ENCODE assay signal across 16 cellular contexts in the genomic region with DNA sequence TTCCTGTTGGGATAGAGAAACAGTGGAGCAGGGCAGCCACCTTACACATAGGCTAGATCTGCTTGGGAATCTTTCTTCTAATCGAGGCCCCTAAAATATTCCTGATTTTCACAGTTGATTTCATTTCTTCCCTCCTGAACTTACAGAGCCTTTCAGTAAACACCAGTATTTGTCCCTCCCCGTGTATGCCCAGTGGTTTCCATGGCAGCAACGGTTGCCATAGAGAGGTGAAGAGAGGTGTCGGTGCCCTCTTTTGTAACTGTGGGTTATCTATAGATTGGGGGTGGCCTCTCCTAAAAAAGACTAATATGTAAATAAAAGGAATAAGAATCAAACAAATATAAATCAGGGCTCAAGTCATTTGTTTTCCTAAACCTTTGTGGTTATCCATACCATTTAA. TPM values are rescaled to one million over a fixed set of nuclear protein-coding genes. Genes with fewer than 3 reads are reported as not detected.
DNase-seq lines count a peak whose midpoint lies in the region; ATAC-seq and TF ChIP-seq lines count a peak whose summit lies in the region.
"Had no signal": no experiment of that assay in that cellular context is flagged by ENCODE, and none has a peak within 500 bp of the region (broad histone marks: within the 10 kb centered on the region; RNA-seq: fewer than 3 reads in every experiment).

No MANE protein-coding gene starts in this region.

- TF ChIP-seq RAD21 in neural cell (conservative IDR thresholded peaks at IDR 0.05), result no peak

- H3K9me3 ChIP-seq in WERI-Rb-1 (ENCODE audit: severe bottlenecking) (no peaks in the 10 kb centered on the region), neural cell (ENCODE audit: low read length) (no peaks in the 10 kb centered on the region)
- H3K9me3 ChIP-seq: heart left ventricle, neutrophil, vagina had no signal

- H3K9me3 Mint-ChIP-seq in activated T-helper 1 cell treated with anti-CD3 and anti-CD28 coated beads, Interleukin-12 subunit alpha, Interleukin-12 subunit beta, Interleukin-2, Interleukin-4 antibody, amounts not matched to agents 30 ng/mL and 10 ng/mL and 1 ng/mL, durations not matched to agents 14 hours and 24 hours and 36 hours, result no peaks in the 10 kb centered on the region
- H3K9me3 Mint-ChIP-seq: activated T-cell treated with anti-CD3 and anti-CD28 coated beads, Interleukin-2, amount 50 U/mL, for 24 hours had no signal

- H3K36me3 ChIP-seq in WERI-Rb-1 (no peaks in the 10 kb centered on the region), neural cell (ENCODE audit: insufficient read depth, low read length) (no peaks in the 10 kb centered on the region)
- H3K36me3 ChIP-seq: heart left ventricle, neutrophil, vagina had no signal

- ATAC-seq in HG03135 (IDR thresholded peaks at IDR 0.05; ENCODE audit: unreplicated experiment), result no peak
- ATAC-seq: activated naive CD4-positive, alpha-beta T cell treated with anti-CD3 and anti-CD28 coated beads, Interleukin-2, amount 50 U/mL, for 72 hours; heart left ventricle; right cardiac atrium had no signal

- TF ChIP-seq CTCF in WERI-Rb-1 (IDR thresholded peaks at IDR 0.05; ENCODE audit: low read depth, low read length), result no peak
- no peak for TF ChIP-seq CTCF in neural cell (IDR thresholded peaks at IDR 0.05; ENCODE audit: poor library complexity, severe bottlenecking)

- no peaks in the 10 kb centered on the region for H4K20me1 ChIP-seq in neural cell (ENCODE audit: insufficient read depth)

- no peaks in the 10 kb centered on the region for H3K9me2 ChIP-seq in neural cell (ENCODE audit: insufficient read depth, low read length)

- no peak overlapping the region for H3K27ac Mint-ChIP-seq in activated T-helper 1 cell treated with anti-CD3 and anti-CD28 coated beads, Interleukin-12 subunit alpha, Interleukin-12 subunit beta, Interleukin-2, Interleukin-4 antibody, amounts not matched to agents 30 ng/mL and 10 ng/mL and 1 ng/mL, durations not matched to agents 14 hours and 24 hours and 36 hours
- H3K27ac Mint-ChIP-seq: activated T-cell treated with anti-CD3 and anti-CD28 coated beads, Interleukin-2, amount 50 U/mL, for 24 hours; mesothelial cell of epicardium had no signal

- no peak overlapping the region for H3K4me2 ChIP-seq in neural cell (ENCODE audit: low read length)

- no peak overlapping the region; the same call in 1 of the 2 replicates for H3K27ac ChIP-seq in WERI-Rb-1
- H3K27ac ChIP-seq in neural cell (ENCODE audit: low read length), result peak overlapping the region; percentile 46
- H3K27ac ChIP-seq: heart left ventricle, neutrophil, vagina had no signal

- H2AFZ ChIP-seq in neural cell (ENCODE audit: low read depth, low read length), result no peak overlapping the region

- H3K4me1 Mint-ChIP-seq in activated T-helper 1 cell treated with anti-CD3 and anti-CD28 coated beads, Interleukin-12 subunit alpha, Interleukin-12 subunit beta, Interleukin-2, Interleukin-4 antibody, amounts not matched to agents 30 ng/mL and 10 ng/mL and 1 ng/mL, durations not matched to agents 14 hours and 24 hours and 36 hours (ENCODE audit: low read depth), result peaks cover 7% of the 10 kb centered on the region

- no peaks in the 10 kb centered on the region for H3K79me2 ChIP-seq in neural cell (replicated peaks; ENCODE audit: insufficient read depth, low read length)

- no peak for TF ChIP-seq EP300 in neural cell (conservative IDR thresholded peaks at IDR 0.05; ENCODE audit: poor library complexity, severe bottlenecking)

- intact Hi-C loops in activated T-helper 1 cell treated with anti-CD3 and anti-CD28 coated beads, Interleukin-12 subunit alpha, Interleukin-12 subunit beta, Interleukin-2, Interleukin-4 antibody, amounts not matched to agents 30 ng/mL and 10 ng/mL and 1 ng/mL, durations not matched to agents 14 hours and 24 hours and 36 hours (cut with micrococcal nuclease), result no loop called here

- no peaks in the 10 kb centered on the region for H3K36me3 Mint-ChIP-seq in activated T-helper 1 cell treated with anti-CD3 and anti-CD28 coated beads, Interleukin-12 subunit alpha, Interleukin-12 subunit beta, Interleukin-2, Interleukin-4 antibody, amounts not matched to agents 30 ng/mL and 10 ng/mL and 1 ng/mL, durations not matched to agents 14 hours and 24 hours and 36 hours (ENCODE audit: low read depth)
- H3K36me3 Mint-ChIP-seq: activated naive CD4-positive, alpha-beta T cell treated with anti-CD3 and anti-CD28 coated beads, Interleukin-2, amount 50 U/mL, for 72 hours had no signal

- H3K27me3 Mint-ChIP-seq in activated T-helper 1 cell treated with anti-CD3 and anti-CD28 coated beads, Interleukin-12 subunit alpha, Interleukin-12 subunit beta, Interleukin-2, Interleukin-4 antibody, amounts not matched to agents 30 ng/mL and 10 ng/mL and 1 ng/mL, durations not matched to agents 14 hours and 24 hours and 36 hours (ENCODE audit: insufficient read depth), result peaks cover 1% of the 10 kb centered on the region

- H3K4me3 ChIP-seq in WERI-Rb-1 (ENCODE audit: low read depth, low read length) (no peak overlapping the region), neural cell (ENCODE audit: low read length) (no peak overlapping the region)
- H3K4me3 ChIP-seq: heart left ventricle, vagina had no signal

- no peaks in the 10 kb centered on the region for H3F3A ChIP-seq in neural cell (ENCODE audit: insufficient read depth, low read length, poor library complexity, severe bottlenecking)

- H3K4me3 Mint-ChIP-seq in activated T-helper 1 cell treated with anti-CD3 and anti-CD28 coated beads, Interleukin-12 subunit alpha, Interleukin-12 subunit beta, Interleukin-2, Interleukin-4 antibody, amounts not matched to agents 30 ng/mL and 10 ng/mL and 1 ng/mL, durations not matched to agents 14 hours and 24 hours and 36 hours, result no peak overlapping the region
- H3K4me3 Mint-ChIP-seq: activated T-cell treated with anti-CD3 and anti-CD28 coated beads, Interleukin-2, amount 50 U/mL, for 24 hours; mesothelial cell of epicardium had no signal

- DNase-seq in NCI-H187 (lab: John Stamatoyannopoulos, UW) (peak; percentile 2), NCI-H187 treated with DMSO at 0.1 percent for 48 hours (lab: John Stamatoyannopoulos, UW) (no peak), NCI-H1417 treated with DMSO at 0.1 percent for 48 hours (lab: John Stamatoyannopoulos, UW) (peak; percentile 86), WERI-Rb-1 (peak; percentile 35), ureter (ENCODE audit: low spot score) (no peak)
- DNase-seq in activated T-helper 1 cell treated with anti-CD3 and anti-CD28 coated beads, Interleukin-12 subunit alpha, Interleukin-12 subunit beta, Interleukin-2, Interleukin-4 antibody, amounts not matched to agents 30 ng/mL and 10 ng/mL and 1 ng/mL, durations not matched to agents 14 hours and 24 hours and 36 hours (ENCODE audit: low spot score), result no peak
- DNase-seq: activated T-cell treated with anti-CD3 and anti-CD28 coated beads, Interleukin-2, amount 50 U/mL, for 24 hours; heart left ventricle; kidney; right cardiac atrium had no signal

- no peak overlapping the region for H3K9ac ChIP-seq in neural cell (ENCODE audit: low read length)

- H3K27me3 ChIP-seq in WERI-Rb-1 (ENCODE audit: insufficient read depth, low read depth, severe bottlenecking) (no peaks in the 10 kb centered on the region), neural cell (ENCODE audit: insufficient read depth, low read depth, low read length) (no peaks in the 10 kb centered on the region)
- H3K27me3 ChIP-seq: neutrophil, vagina had no signal

TF ChIP-seq in neural cell, 6 proteins besides CTCF, POLR2A, EP300 and RAD21:
- no peak for TF ChIP-seq POLR2AphosphoS5 (IDR thresholded peaks at IDR 0.05)
- TF ChIP-seq TAF1 (IDR thresholded peaks at IDR 0.05; ENCODE audit: low read depth), result no peak
- TF ChIP-seq, protein P1, sequence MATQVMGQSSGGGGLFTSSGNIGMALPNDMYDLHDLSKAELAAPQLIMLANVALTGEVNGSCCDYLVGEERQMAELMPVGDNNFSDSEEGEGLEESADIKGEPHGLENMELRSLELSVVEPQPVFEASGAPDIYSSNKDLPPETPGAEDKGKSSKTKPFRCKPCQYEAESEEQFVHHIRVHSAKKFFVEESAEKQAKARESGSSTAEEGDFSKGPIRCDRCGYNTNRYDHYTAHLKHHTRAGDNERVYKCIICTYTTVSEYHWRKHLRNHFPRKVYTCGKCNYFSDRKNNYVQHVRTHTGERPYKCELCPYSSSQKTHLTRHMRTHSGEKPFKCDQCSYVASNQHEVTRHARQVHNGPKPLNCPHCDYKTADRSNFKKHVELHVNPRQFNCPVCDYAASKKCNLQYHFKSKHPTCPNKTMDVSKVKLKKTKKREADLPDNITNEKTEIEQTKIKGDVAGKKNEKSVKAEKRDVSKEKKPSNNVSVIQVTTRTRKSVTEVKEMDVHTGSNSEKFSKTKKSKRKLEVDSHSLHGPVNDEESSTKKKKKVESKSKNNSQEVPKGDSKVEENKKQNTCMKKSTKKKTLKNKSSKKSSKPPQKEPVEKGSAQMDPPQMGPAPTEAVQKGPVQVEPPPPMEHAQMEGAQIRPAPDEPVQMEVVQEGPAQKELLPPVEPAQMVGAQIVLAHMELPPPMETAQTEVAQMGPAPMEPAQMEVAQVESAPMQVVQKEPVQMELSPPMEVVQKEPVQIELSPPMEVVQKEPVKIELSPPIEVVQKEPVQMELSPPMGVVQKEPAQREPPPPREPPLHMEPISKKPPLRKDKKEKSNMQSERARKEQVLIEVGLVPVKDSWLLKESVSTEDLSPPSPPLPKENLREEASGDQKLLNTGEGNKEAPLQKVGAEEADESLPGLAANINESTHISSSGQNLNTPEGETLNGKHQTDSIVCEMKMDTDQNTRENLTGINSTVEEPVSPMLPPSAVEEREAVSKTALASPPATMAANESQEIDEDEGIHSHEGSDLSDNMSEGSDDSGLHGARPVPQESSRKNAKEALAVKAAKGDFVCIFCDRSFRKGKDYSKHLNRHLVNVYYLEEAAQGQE (IDR thresholded peaks at IDR 0.05; ENCODE audit: borderline replicate concordance), result no peak
- no peak for TF ChIP-seq SMC3 (conservative IDR thresholded peaks at IDR 0.05; ENCODE audit: poor library complexity)
- no peak for TF ChIP-seq MXI1 (conservative IDR thresholded peaks at IDR 0.05; ENCODE audit: poor library complexity, severe bottlenecking)
TF ChIP-seq in neural cell: peak in this region for 0.

RNA-seq across cellular contexts. Expression of a gene that starts 35.3 kb away (rescaled TPM):
- polyA plus RNA-seq in neural cell, result 0.72 and 0.85 TPM in 2 replicates
- 0.24 and 2.8 TPM in 2 replicates for polyA minus RNA-seq in neural cell
- 6.2 TPM for total RNA-seq in ureter
- total RNA-seq in activated T-helper 1 cell treated with anti-CD3 and anti-CD28 coated beads, Interleukin-12 subunit alpha, Interleukin-12 subunit beta, Interleukin-2, Interleukin-4 antibody, amounts not matched to agents 30 ng/mL and 10 ng/mL and 1 ng/mL, durations not matched to agents 14 hours and 24 hours and 36 hours, result 0.29 and 0.88 TPM in 2 replicates

Comparison
In these comparisons a context has a peak if more than half of its experiments do, and no peak if none do; other contexts are left out.
1. DNase-seq: peak in NCI-H187 (2 of 2), NCI-H1417 treated with DMSO at 0.1 percent for 48 hours (single experiment) and WERI-Rb-1 (single experiment); none in NCI-H187 treated with DMSO at 0.1 percent for 48 hours (single experiment), ureter (single experiment) and activated T-helper 1 cell treated with anti-CD3 and anti-CD28 coated beads, Interleukin-12 subunit alpha, Interleukin-12 subunit beta, Interleukin-2, Interleukin-4 antibody, amounts not matched to agents 30 ng/mL and 10 ng/mL and 1 ng/mL, durations not matched to agents 14 hours and 24 hours and 36 hours (single experiment).